ENCODE assay signal across 8 cellular contexts in genomic region chr15:65638681-65639089, GRCh38. TPM values are rescaled to one million over a fixed set of nuclear protein-coding genes. Genes with fewer than 3 reads are reported as not detected.
A peak's percentile ranks its signal among the peaks of the same experiment; 100 is the strongest.
DNase-seq lines count a peak whose midpoint lies in the region; ATAC-seq, FAIRE-seq and TF ChIP-seq lines count a peak whose summit lies in the region.

No MANE protein-coding gene starts in this region.

- no peaks in the 10 kb centered on the region for H3K79me2 ChIP-seq in K562 (ENCODE audit: control insufficient read depth, insufficient read depth, low read length)

- CTCF ChIA-PET in K562 (lab: Yijun Ruan, JAX; ENCODE audit: low intra/inter-chr PET ratio), result interaction anchor here (0.6 to 1.3 kb wide), 8 partner anchors 186 to 649 kb away, joined by 3 to 5 read pairs (median 4); no protein-coding TSS in a partner anchor

- TF ChIP-seq POLR2A in K562 (conservative IDR thresholded peaks at IDR 0.05), result no peak

- H3K36me3 ChIP-seq in K562 (ENCODE audit: control insufficient read depth, insufficient read depth, low read length) (no peaks in the 10 kb centered on the region), iPS DF 6.9 (ENCODE audit: control insufficient read depth, insufficient read depth, low read length) (no peaks in the 10 kb centered on the region)

- no peak for TF ChIP-seq EP300 in K562 (IDR thresholded peaks at IDR 0.05; ENCODE audit: low read length)

- ATAC-seq in K562 (peak; percentile 93), HG03469 (IDR thresholded peaks at IDR 0.05; ENCODE audit: unreplicated experiment) (no peak)

- no peaks in the 10 kb centered on the region for H3K9me1 ChIP-seq in K562 (ENCODE audit: control insufficient read depth, insufficient read depth, low read length)

- WGBS in K562 (ENCODE audit: insufficient coverage, low coverage, missing lambda C conversion rate), result 0% methylated on average over 3 of the region's 3 CpGs
- no CpG with 5 or more reads among the region's 3 CpGs for WGBS in iPS DF 6.9 (ENCODE audit: insufficient coverage, insufficient read length)

- peak overlapping the region; percentile 30 for H2AFZ ChIP-seq in K562 (ENCODE audit: low read depth, low read length)

- H3K4me1 ChIP-seq in K562 (replicated peaks in 1 of 2; ENCODE audit: control insufficient read depth in 2 of 2, insufficient read depth in 2 of 2, low read length in 2 of 2) (peaks cover 3 to 7% of the 10 kb centered on the region in 2 experiments; a peak in 3 of 5 replicates), iPS DF 6.9 (ENCODE audit: control insufficient read depth, insufficient read depth, low read length) (no peaks in the 10 kb centered on the region)

- no peaks in the 10 kb centered on the region for H4K20me1 ChIP-seq in K562 (replicated peaks; ENCODE audit: control insufficient read depth, insufficient read depth, low read length)

- in situ Hi-C loops in K562 (cut with MboI), result loop anchor here (25.0 kb wide), 1 partner anchor 224 kb away; the partner anchor contains the start of gene RAB11A

- intact Hi-C loops in K562 (cut with micrococcal nuclease), result loop anchor here (1.0 to 10.0 kb wide), 3 partner anchors 199 to 324 kb away; no protein-coding TSS in a partner anchor

- H3K4me2 ChIP-seq in K562 (ENCODE audit: insufficient read depth, low read length), result peak overlapping the region; percentile 33

- H3K4me3 ChIP-seq in K562 (no peak overlapping the region), iPS DF 6.9 (ENCODE audit: low read length) (no peak overlapping the region)

- no peak overlapping the region for H3K9ac ChIP-seq in K562 (ENCODE audit: insufficient read depth in 1 of 2, low read depth in 2 of 2, low read length in 2 of 2)

- no peaks in the 10 kb centered on the region for H3K9me3 ChIP-seq in K562 (replicated peaks; ENCODE audit: control insufficient read depth, insufficient read depth, low read depth, low read length)
- no peaks in the 10 kb centered on the region for H3K9me3 ChIP-seq in iPS DF 6.9 (ENCODE audit: control insufficient read depth, insufficient read depth, low read length)

- peak; percentile 97 for FAIRE-seq in K562 (lab: Jason Lieb, UNC)

- peak; percentile 23 for DNase-seq in stimulated activated CD4-positive, alpha-beta T cell treated with anti-CD3 and anti-CD28 coated beads, Interleukin-15, amount 100 ng/mL, for 24 hours
- DNase-seq in stimulated activated CD4-positive, alpha-beta T cell treated with anti-CD3 and anti-CD28 coated beads, Interleukin-4, amount 100 ng/mL, for 4 hours, result no peak
- DNase-seq in M059J (ENCODE audit: low read depth) (peak; percentile 78), RKO (ENCODE audit: low spot score) (peak; percentile 79), K562 (ENCODE audit: extremely low read depth in 1 of 4, low spot score in 3 of 4) (peak; percentile 85 to 86 (median 85)), iPS DF 6.9 (ENCODE audit: low read depth, low spot score) (peak; percentile 43), smooth muscle cell of the brain vasculature (ENCODE audit: low read depth, low spot score) (peak; percentile 63)

- peak; percentile 82 to 92 (median 84) for TF ChIP-seq CTCF in K562 (IDR thresholded peaks at IDR 0.05 in 2 of 3, conservative IDR thresholded peaks at IDR 0.05 in 1 of 3; ENCODE audit: insufficient read depth in 2 of 3, low read depth in 1 of 3, low read length in 3 of 3)

- H3K27me3 ChIP-seq in K562 (ENCODE audit: control insufficient read depth in 2 of 2, insufficient read depth in 2 of 2, low read length in 2 of 2) (no peaks in the 10 kb centered on the region), iPS DF 6.9 (ENCODE audit: control insufficient read depth, insufficient read depth, low read length) (no peaks in the 10 kb centered on the region)

- H3K27ac ChIP-seq in K562 (ENCODE audit: extremely low read depth, low read depth, low read length) (no peak overlapping the region), iPS DF 6.9 (ENCODE audit: low read length) (no peak overlapping the region)

- no TSS peak for BruUV-seq in K562 (replicated peaks; lab: Mats Ljungman, UMichigan)

- TF ChIP-seq RAD21 in K562 (CRISPR knock-in tag; conservative IDR thresholded peaks at IDR 0.05 in 1 of 2, IDR thresholded peaks at IDR 0.05 in 1 of 2), result peak; percentile 82 to 93

- POLR2A ChIA-PET in K562 (lab: Yijun Ruan, JAX), result interaction anchor here (1.0 kb wide), 1 partner anchor 10 kb away, joined by 3 read pairs; no protein-coding TSS in a partner anchor

TF ChIP-seq in K562, 482 proteins besides CTCF, POLR2A, EP300 and RAD21 (continues in another document):
- TF ChIP-seq, protein P1, sequence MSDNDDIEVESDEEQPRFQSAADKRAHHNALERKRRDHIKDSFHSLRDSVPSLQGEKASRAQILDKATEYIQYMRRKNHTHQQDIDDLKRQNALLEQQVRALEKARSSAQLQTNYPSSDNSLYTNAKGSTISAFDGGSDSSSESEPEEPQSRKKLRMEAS (CRISPR knock-in tag; IDR thresholded peaks at IDR 0.05), result no peak
- peak; percentile 79 for TF ChIP-seq PKNOX1 (IDR thresholded peaks at IDR 0.05)

RNA-seq across cellular contexts. Expression of gene SLC24A1, which starts 16.9 kb away (rescaled TPM):
- 2.1 and 2.9 TPM in 2 replicates for total RNA-seq in M059J (2014; rRNA removed; shearing (Covaris generic))
- total RNA-seq in K562 (2011; cell fraction: chromatin; rRNA removed; ENCODE audit: low replicate concordance), result 13.1 and 19.5 TPM in 2 replicates
- total RNA-seq in K562 (2011; cell fraction: nucleolus; rRNA removed), result 7.8 and 8.6 TPM in 2 replicates
- total RNA-seq in K562 (2011; cell fraction: nucleoplasm; rRNA removed), result 13.6 and 24.7 TPM in 2 replicates
- 4.9 and 5.5 TPM in 2 replicates for total RNA-seq in K562 (2014; rRNA removed)
- total RNA-seq in K562 (2014; rRNA removed; fragmentation: Illumina TruSeq; extraction: Trizol), result 6.5 and 7.1 TPM in 2 replicates
- total RNA-seq in K562 (2015; rRNA removed; fragmentation: Illumina TruSeq; extraction: Trizol), result 4.9 and 5.5 TPM in 2 replicates
- total RNA-seq in K562 (2021), result 6.7 and 8.2 TPM in 2 replicates
- 4.4 and 8.2 TPM in 2 replicates for polyA plus RNA-seq in K562 (2011; rRNA removed)
- polyA plus RNA-seq in K562 (2011; cell fraction: cytosol; rRNA removed), result 3.6 and 8.5 TPM in 2 replicates
- polyA plus RNA-seq in K562 (2011; cell fraction: nucleus; rRNA removed), result 5.7 and 6.4 TPM in 2 replicates
- 5.6 and 11.8 TPM in 2 replicates for polyA plus RNA-seq in K562 (2012)
- 6.8 and 7.1 TPM in 2 replicates for polyA plus RNA-seq in K562 (2014; fragmentation: Illumina TruSeq; extraction: Trizol)
- 1 to 10 TPM; 3.1 to 3.2 TPM for polyA plus RNA-seq in K562 (2014; fragmentation: Nextera tagmentation; extraction: Ambion mirVana)
- polyA plus RNA-seq in K562 (2014; rRNA removed), result 3.1 and 5.9 TPM in 2 replicates
- 6.9 and 10.9 TPM in 2 replicates for polyA minus RNA-seq in K562 (2011; rRNA and poly(A)+ RNA removed)
- 5.2 and 9.8 TPM in 2 replicates for polyA minus RNA-seq in K562 (2011; cell fraction: cytosol; rRNA and poly(A)+ RNA removed)
- polyA minus RNA-seq in K562 (2011; cell fraction: nucleus; rRNA and poly(A)+ RNA removed), result 3.2 and 8.0 TPM in 2 replicates

RNA-seq across cellular contexts. Expression of gene INTS14, which starts 27.8 kb away (rescaled TPM):
- 35.9 and 55.3 TPM in 2 replicates for total RNA-seq in M059J (2014; rRNA removed; shearing (Covaris generic))
- 68.9 and 128 TPM in 2 replicates for total RNA-seq in K562 (2011; cell fraction: chromatin; rRNA removed; ENCODE audit: low replicate concordance)
- total RNA-seq in K562 (2011; cell fraction: nucleolus; rRNA removed), result 62.8 and 67.5 TPM in 2 replicates
- total RNA-seq in K562 (2011; cell fraction: nucleoplasm; rRNA removed), result 85.6 and 98.8 TPM in 2 replicates
- total RNA-seq in K562 (2014; rRNA removed) (30.5 and 33.7 TPM in 2 replicates), K562 (2014; rRNA removed; fragmentation: Illumina TruSeq; extraction: Trizol) (45.9 and 52.1 TPM in 2 replicates), K562 (2015; rRNA removed; fragmentation: Illumina TruSeq; extraction: Trizol) (42.8 and 43.6 TPM in 2 replicates), K562 (2021) (46.5 and 47.7 TPM in 2 replicates)
- polyA plus RNA-seq in K562 (2011; rRNA removed) (66.3 and 92.4 TPM in 2 replicates), K562 (2014; fragmentation: Illumina TruSeq; extraction: Trizol) (52.6 and 58.1 TPM in 2 replicates), K562 (2014; fragmentation: Nextera tagmentation; extraction: Ambion mirVana) (10 to 100 TPM; 40.6 to 64.0 TPM), K562 (2014; rRNA removed) (48.8 and 54.0 TPM in 2 replicates)
- polyA plus RNA-seq in K562 (2011; cell fraction: cytosol; rRNA removed), result 72.2 and 79.6 TPM in 2 replicates
- 40.5 and 51.5 TPM in 2 replicates for polyA plus RNA-seq in K562 (2011; cell fraction: nucleus; rRNA removed)
- 33.6 and 40.2 TPM in 2 replicates for polyA plus RNA-seq in K562 (2012)
- polyA minus RNA-seq in K562 (2011; rRNA and poly(A)+ RNA removed), result 86.8 and 106 TPM in 2 replicates
- 34.7 and 41.7 TPM in 2 replicates for polyA minus RNA-seq in K562 (2011; cell fraction: cytosol; rRNA and poly(A)+ RNA removed)
- polyA minus RNA-seq in K562 (2011; cell fraction: nucleus; rRNA and poly(A)+ RNA removed), result 47.1 and 62.5 TPM in 2 replicates

Comparison
In these comparisons a context has a peak if more than half of its experiments do, and no peak if none do; other contexts are left out.
1. DNase-seq: peak in stimulated activated CD4-positive, alpha-beta T cell treated with anti-CD3 and anti-CD28 coated beads, Interleukin-15, amount 100 ng/mL, for 24 hours (single experiment), M059J (single experiment), RKO (single experiment), K562 (4 of 4), iPS DF 6.9 (single experiment) and smooth muscle cell of the brain vasculature (single experiment); none in stimulated activated CD4-positive, alpha-beta T cell treated with anti-CD3 and anti-CD28 coated beads, Interleukin-4, amount 100 ng/mL, for 4 hours (0 of 2).